In the genomic region with DNA sequence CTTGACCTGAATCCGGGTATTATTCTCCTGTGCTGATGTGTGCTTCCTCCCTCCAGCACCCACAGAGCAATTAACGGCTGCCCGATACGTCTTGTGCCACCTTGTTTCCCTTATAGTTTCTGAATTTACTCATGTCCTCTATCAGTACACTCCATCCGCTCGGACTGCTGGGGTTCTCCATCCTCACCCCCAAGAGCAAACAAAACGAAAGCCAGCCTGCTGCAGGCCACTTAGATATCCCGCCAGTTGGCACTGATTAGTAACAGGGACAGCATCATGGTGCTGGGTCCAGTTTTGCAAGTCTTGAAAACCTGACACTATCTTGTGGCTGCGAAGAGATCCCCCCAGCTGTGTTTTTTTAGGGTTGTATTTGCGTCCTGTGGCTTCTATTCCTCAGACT, we compare ENCODE assay signal across 21 cellular contexts.
DNase-seq lines count a peak whose midpoint lies in the region; ATAC-seq and TF ChIP-seq lines count a peak whose summit lies in the region.
"Had no signal": no experiment of that assay in that cellular context is flagged by ENCODE, and none has a peak within 500 bp of the region (broad histone marks: within the 10 kb centered on the region; RNA-seq: fewer than 3 reads in every experiment).

No MANE protein-coding gene starts in this region.

- no peak for DNase-seq in activated CD4-positive, alpha-beta T cell treated with anti-CD3 and anti-CD28 coated beads for 36 hours
- no peak for DNase-seq in activated CD4-positive, alpha-beta T cell treated with anti-CD3 and anti-CD28 coated beads for 48 hours
- DNase-seq in colonic mucosa = peak; percentile 17
- DNase-seq in thyroid gland = no peak
- DNase-seq in hepatic stellate cell (ENCODE audit: low spot score) = no peak
- DNase-seq in activated CD8-positive, alpha-beta T cell treated with anti-CD3 and anti-CD28 coated beads, Interleukin-2, amount 10 ng/mL, durations not matched to agents 7 days and 5 days = no peak
- DNase-seq: activated CD8-positive, alpha-beta T cell treated with anti-CD3 and anti-CD28 coated beads for 36 hours; amniotic stem cell; GOT3; islet precursor cell; NCI-H2081; NCI-H524 treated with DMSO at 0.1 percent for 48 hours; SW 1271 had no signal

- no peak overlapping the region for H3K4me3 ChIP-seq in colonic mucosa
- no peak overlapping the region for H3K4me3 ChIP-seq in muscle layer of duodenum (ENCODE audit: low read depth in 1 of 2, low read length in 2 of 2)
- no peak overlapping the region for H3K4me3 ChIP-seq in thyroid gland (replicated peaks in 1 of 3)
- H3K4me3 ChIP-seq: GM12878, mucosa of descending colon, tibial nerve had no signal

- H3K27ac ChIP-seq in colonic mucosa (peak overlapping the region; percentile 74), muscle layer of duodenum (ENCODE audit: low read length) (peak overlapping the region; percentile 56), thyroid gland (peak overlapping the region in 2 of 3 donors; percentile 71 to 72)

- H3K27ac Mint-ChIP-seq in activated CD4-positive, alpha-beta T cell treated with anti-CD3 and anti-CD28 coated beads for 36 hours = peak overlapping the region; percentile 26
- H3K27ac Mint-ChIP-seq in activated CD8-positive, alpha-beta T cell treated with anti-CD3 and anti-CD28 coated beads, Interleukin-2, amount 10 ng/mL, durations not matched to agents 7 days and 5 days = no peak overlapping the region
- H3K27ac Mint-ChIP-seq: activated CD8-positive, alpha-beta T cell treated with anti-CD3 and anti-CD28 coated beads for 36 hours; activated T-helper 1 cell treated with anti-CD3 and anti-CD28 coated beads, Interleukin-12 subunit alpha, Interleukin-12 subunit beta, Interleukin-2, Interleukin-4 antibody, amounts not matched to agents 30 ng/mL and 10 ng/mL and 1 ng/mL, durations not matched to agents 14 hours and 24 hours and 36 hours had no signal

- H3K4me1 ChIP-seq in colonic mucosa (peaks cover 17% of the 10 kb centered on the region), muscle layer of duodenum (ENCODE audit: control insufficient read depth in 1 of 2, insufficient read depth in 2 of 2, low read length in 2 of 2) (peaks cover 0 to 8% of the 10 kb centered on the region in 2 donors), thyroid gland (peaks cover 18 to 42% of the 10 kb centered on the region in 2 donors)

- TF ChIP-seq CTCF in colonic mucosa (IDR thresholded peaks at IDR 0.05) = no peak
- no peak for TF ChIP-seq CTCF in thyroid gland (IDR thresholded peaks at IDR 0.05)

- WGBS in thyroid gland, 2 donors = 81% methylated on average over 10 of the region's 10 CpGs

- H3K9ac ChIP-seq in colonic mucosa (ENCODE audit: low read depth in 2 of 2, low read length in 2 of 2) = peak overlapping the region in 1 of 2 donors; percentile 70

- no peak for TF ChIP-seq POLR2A in thyroid gland (IDR thresholded peaks at IDR 0.05)

- CTCF ChIA-PET in activated CD4-positive, alpha-beta T cell treated with anti-CD3 and anti-CD28 coated beads for 36 hours (lab: Charles Lee) = interaction anchor here (0.9 to 3.2 kb wide), 3 partner anchors 10 to 564 kb away, joined by 3 to 12 read pairs (median 3); no protein-coding TSS in a partner anchor
- CTCF ChIA-PET in activated CD8-positive, alpha-beta T cell treated with anti-CD3 and anti-CD28 coated beads, Interleukin-2, amount 10 ng/mL, durations not matched to agents 7 days and 5 days (lab: Charles Lee) = interaction anchor here (1.0 to 2.2 kb wide), 2 partner anchors 482 to 516 kb away, joined by 3 to 14 read pairs; no protein-coding TSS in a partner anchor

- intact Hi-C loops in activated CD4-positive, alpha-beta T cell treated with anti-CD3 and anti-CD28 coated beads for 36 hours (cut with DNase I, micrococcal nuclease) = loop anchor here in 1 of 2 experiments (5.0 to 10.0 kb wide), 2 partner anchors 154 to 326 kb away; no protein-coding TSS in a partner anchor
- intact Hi-C loops in colonic mucosa (cut with DNase I) = loop anchor here (5.0 to 10.0 kb wide), 2 partner anchors 516 to 564 kb away; no protein-coding TSS in a partner anchor
- intact Hi-C loops in thyroid gland (cut with DNase I) = loop anchor here (10.0 kb wide), 2 partner anchors 516 to 556 kb away; no protein-coding TSS in a partner anchor

- peaks cover 3% of the 10 kb centered on the region for H3K36me3 Mint-ChIP-seq in activated CD4-positive, alpha-beta T cell treated with anti-CD3 and anti-CD28 coated beads for 36 hours (ENCODE audit: low read depth)
- peaks cover 12% of the 10 kb centered on the region for H3K36me3 Mint-ChIP-seq in activated CD8-positive, alpha-beta T cell treated with anti-CD3 and anti-CD28 coated beads, Interleukin-2, amount 10 ng/mL, durations not matched to agents 7 days and 5 days (ENCODE audit: low read depth)

- H3K27me3 Mint-ChIP-seq in activated CD4-positive, alpha-beta T cell treated with anti-CD3 and anti-CD28 coated beads for 36 hours = no peaks in the 10 kb centered on the region
- H3K27me3 Mint-ChIP-seq in activated CD8-positive, alpha-beta T cell treated with anti-CD3 and anti-CD28 coated beads, Interleukin-2, amount 10 ng/mL, durations not matched to agents 7 days and 5 days (ENCODE audit: low read depth) = no peaks in the 10 kb centered on the region
- H3K27me3 Mint-ChIP-seq: activated CD8-positive, alpha-beta T cell treated with anti-CD3 and anti-CD28 coated beads for 36 hours had no signal

- H3K27me3 ChIP-seq in colonic mucosa (no peaks in the 10 kb centered on the region), muscle layer of duodenum (ENCODE audit: low read depth, low read length) (no peaks in the 10 kb centered on the region), thyroid gland (no peaks in the 10 kb centered on the region)
- H3K27me3 ChIP-seq: tibial nerve had no signal

- H3K9me3 Mint-ChIP-seq in activated CD4-positive, alpha-beta T cell treated with anti-CD3 and anti-CD28 coated beads for 36 hours (ENCODE audit: low read depth) = no peaks in the 10 kb centered on the region
- no peaks in the 10 kb centered on the region for H3K9me3 Mint-ChIP-seq in activated CD8-positive, alpha-beta T cell treated with anti-CD3 and anti-CD28 coated beads, Interleukin-2, amount 10 ng/mL, durations not matched to agents 7 days and 5 days (ENCODE audit: insufficient read depth)
- H3K9me3 Mint-ChIP-seq: activated CD8-positive, alpha-beta T cell treated with anti-CD3 and anti-CD28 coated beads for 36 hours; activated T-helper 1 cell treated with anti-CD3 and anti-CD28 coated beads, Interleukin-12 subunit alpha, Interleukin-12 subunit beta, Interleukin-2, Interleukin-4 antibody, amounts not matched to agents 30 ng/mL and 10 ng/mL and 1 ng/mL, durations not matched to agents 14 hours and 24 hours and 36 hours had no signal

- POLR2A ChIA-PET in activated CD4-positive, alpha-beta T cell treated with anti-CD3 and anti-CD28 coated beads for 36 hours (lab: Charles Lee) = no interaction called here
- POLR2A ChIA-PET in activated CD8-positive, alpha-beta T cell treated with anti-CD3 and anti-CD28 coated beads, Interleukin-2, amount 10 ng/mL, durations not matched to agents 7 days and 5 days (lab: Charles Lee) = no interaction called here

- H3K36me3 ChIP-seq in colonic mucosa = peaks cover 3% of the 10 kb centered on the region
- peaks cover 9 to 13% of the 10 kb centered on the region in 2 donors for H3K36me3 ChIP-seq in muscle layer of duodenum (ENCODE audit: control insufficient read depth in 1 of 2, insufficient read depth in 2 of 2, low read length in 2 of 2)
- peaks cover 0 to 9% of the 10 kb centered on the region in 2 donors for H3K36me3 ChIP-seq in thyroid gland

- ATAC-seq in activated CD4-positive, alpha-beta T cell treated with anti-CD3 and anti-CD28 coated beads for 36 hours = no peak
- ATAC-seq in activated CD8-positive, alpha-beta T cell treated with anti-CD3 and anti-CD28 coated beads, Interleukin-2, amount 10 ng/mL, durations not matched to agents 7 days and 5 days = no peak
- no peak for ATAC-seq in HG02759 (IDR thresholded peaks at IDR 0.05; ENCODE audit: unreplicated experiment)
- ATAC-seq: activated CD8-positive, alpha-beta T cell treated with anti-CD3 and anti-CD28 coated beads for 36 hours; esophagus mucosa; Panc1 had no signal

- no peaks in the 10 kb centered on the region for H3K9me3 ChIP-seq in colonic mucosa
- H3K9me3 ChIP-seq in muscle layer of duodenum (ENCODE audit: control insufficient read depth in 1 of 2, low read length in 2 of 2) = no peaks in the 10 kb centered on the region
- no peaks in the 10 kb centered on the region for H3K9me3 ChIP-seq in thyroid gland
- H3K9me3 ChIP-seq: mucosa of descending colon, tibial nerve had no signal

- no peak overlapping the region for H3K4me3 Mint-ChIP-seq in activated CD4-positive, alpha-beta T cell treated with anti-CD3 and anti-CD28 coated beads for 36 hours
- H3K4me3 Mint-ChIP-seq in activated CD8-positive, alpha-beta T cell treated with anti-CD3 and anti-CD28 coated beads, Interleukin-2, amount 10 ng/mL, durations not matched to agents 7 days and 5 days = no peak overlapping the region
- H3K4me3 Mint-ChIP-seq: activated CD8-positive, alpha-beta T cell treated with anti-CD3 and anti-CD28 coated beads for 36 hours; activated T-helper 1 cell treated with anti-CD3 and anti-CD28 coated beads, Interleukin-12 subunit alpha, Interleukin-12 subunit beta, Interleukin-2, Interleukin-4 antibody, amounts not matched to agents 30 ng/mL and 10 ng/mL and 1 ng/mL, durations not matched to agents 14 hours and 24 hours and 36 hours had no signal

- peaks cover 19% of the 10 kb centered on the region for H3K4me1 Mint-ChIP-seq in activated CD4-positive, alpha-beta T cell treated with anti-CD3 and anti-CD28 coated beads for 36 hours
- peaks cover 17% of the 10 kb centered on the region for H3K4me1 Mint-ChIP-seq in activated CD8-positive, alpha-beta T cell treated with anti-CD3 and anti-CD28 coated beads, Interleukin-2, amount 10 ng/mL, durations not matched to agents 7 days and 5 days (ENCODE audit: low read depth)
